Comparison of ENCODE assay signal across 10 cellular contexts in the genomic region with DNA sequence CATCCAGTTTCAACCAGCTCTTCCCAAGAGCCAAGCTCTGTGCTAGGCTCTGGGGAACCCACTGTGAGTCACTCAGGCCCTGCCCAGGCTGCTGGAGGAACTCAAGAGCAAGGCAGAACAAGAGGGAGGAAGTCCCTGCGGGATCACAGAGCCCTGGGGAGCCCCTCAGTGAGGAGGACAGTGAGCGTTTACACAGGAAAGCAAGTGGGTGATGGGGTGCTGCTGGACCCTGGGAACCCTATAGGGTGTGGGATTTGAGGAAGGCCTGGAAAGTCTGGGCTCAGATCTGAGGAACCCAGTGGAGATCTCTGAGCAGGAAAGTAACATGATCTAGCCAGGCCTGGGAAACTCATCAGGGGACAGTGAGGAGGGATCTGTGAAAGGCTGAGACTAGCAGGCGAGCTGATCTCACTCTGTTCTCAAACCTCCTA.
DNase-seq lines count a peak whose midpoint lies in the region; ATAC-seq and TF ChIP-seq lines count a peak whose summit lies in the region.
"Had no signal": no experiment of that assay in that cellular context is flagged by ENCODE, and none has a peak within 500 bp of the region (broad histone marks: within the 10 kb centered on the region; RNA-seq: fewer than 3 reads in every experiment).

No MANE protein-coding gene starts in this region.

- TF ChIP-seq CTCF in mammary epithelial cell (conservative IDR thresholded peaks at IDR 0.05 in 1 of 2, IDR thresholded peaks at IDR 0.05 in 1 of 2; ENCODE audit: extremely low read depth in 1 of 2, insufficient read depth in 1 of 2, low read depth in 1 of 2, low read length in 2 of 2): no peak
- TF ChIP-seq CTCF in lower lobe of right lung (IDR thresholded peaks at IDR 0.05): no peak
- TF ChIP-seq CTCF in suprapubic skin (IDR thresholded peaks at IDR 0.05): no peak

- no peak overlapping the region for H2AFZ ChIP-seq in mammary epithelial cell (ENCODE audit: low read depth, low read length)

- peak in 1 of 2 donors; percentile 27 for ATAC-seq in lower lobe of right lung

- in situ Hi-C loops in mammary epithelial cell (cut with MboI; ENCODE audit: low sequenced_read_pairs in 2 of 2): no loop called here

- H3K9me3 ChIP-seq in BLaER1 treated with 17β-estradiol and CSF1 and Interleukin-3, amounts not matched to agents 10 nM and 100 nM (replicated peaks in 1 of 11): no peaks in the 10 kb centered on the region
- H3K9me3 ChIP-seq in mammary epithelial cell (replicated peaks; ENCODE audit: insufficient read depth, low read length) (no peaks in the 10 kb centered on the region), lower lobe of right lung (no peaks in the 10 kb centered on the region), suprapubic skin (no peaks in the 10 kb centered on the region), MG63 (no peaks in the 10 kb centered on the region)

- H3K4me1 ChIP-seq in BLaER1 treated with 17β-estradiol and CSF1 and Interleukin-3, amounts not matched to agents 10 nM and 100 nM: peaks cover 57 to 85% (median 63%) of the 10 kb centered on the region in 10 experiments
- peaks cover 25% of the 10 kb centered on the region for H3K4me1 ChIP-seq in mammary epithelial cell (ENCODE audit: insufficient read depth, low read length)
- H3K4me1 ChIP-seq in lower lobe of right lung: peaks cover 59% of the 10 kb centered on the region
- peaks cover 23% of the 10 kb centered on the region for H3K4me1 ChIP-seq in suprapubic skin

- TF ChIP-seq POLR2A in suprapubic skin (IDR thresholded peaks at IDR 0.05): no peak

- CTCF ChIA-PET in mammary epithelial cell (lab: Charles Lee; ENCODE audit: low non-redundant PET): interaction anchor here (0.7 kb wide), 1 partner anchor 15 kb away, joined by 3 read pairs; no protein-coding TSS in a partner anchor

- WGBS in mammary epithelial cell (ENCODE audit: low coverage, missing lambda C conversion rate): 72% methylated on average over 3 of the region's 3 CpGs
- 70% methylated on average over 3 of the region's 3 CpGs for WGBS in suprapubic skin

- intact Hi-C loops in mammary epithelial cell (cut with micrococcal nuclease) (loop anchor here (5.0 kb wide), 2 partner anchors 38 to 47 kb away; no protein-coding TSS in a partner anchor), lower lobe of right lung (cut with DNase I) (no loop called here)

- no TSS peak for BruUV-seq in mammary epithelial cell (replicated peaks; lab: Mats Ljungman, UMichigan)

- 0 out of 22 replicates have a peak, but pooled peaks cover 0 to 9% (median 0%) of the 10 kb centered on the region in 11 experiments for H4K20me1 ChIP-seq in BLaER1 treated with 17β-estradiol and CSF1 and Interleukin-3, amounts not matched to agents 10 nM and 100 nM
- H4K20me1 ChIP-seq in mammary epithelial cell (ENCODE audit: insufficient read depth, low read length): no peaks in the 10 kb centered on the region

- dilution Hi-C loops in mammary epithelial cell (cut with HindIII; ENCODE audit: low sequenced_read_pairs): no loop called here

- peak overlapping the region; percentile 64 to 83 (median 71) for H3K4me2 ChIP-seq in BLaER1 treated with 17β-estradiol and CSF1 and Interleukin-3, amounts not matched to agents 10 nM and 100 nM
- H3K4me2 ChIP-seq in mammary epithelial cell (ENCODE audit: insufficient read depth, low read depth, low read length): peak overlapping the region; percentile 12

- peak; percentile 34 for DNase-seq in M059J (ENCODE audit: low read depth)
- DNase-seq in mammary epithelial cell: peak; percentile 40
- DNase-seq in lower lobe of right lung: peak; percentile 64
- DNase-seq in suprapubic skin (ENCODE audit: low spot score in 2 of 2): no peak
- no peak for DNase-seq in germinal center (ENCODE audit: low spot score)
- DNase-seq in MG63: no peak
- no peak for DNase-seq in globus pallidus (ENCODE audit: low spot score)
- DNase-seq: activated CD4-positive, alpha-beta memory T cell treated with anti-CD3 and anti-CD28 coated beads, Interleukin-2, amount 10 ng/mL, durations not matched to agents 7 days and 5 days; cerebellar nuclear complex had no signal

- H3K27ac ChIP-seq in BLaER1 treated with 17β-estradiol and CSF1 and Interleukin-3, amounts not matched to agents 10 nM and 100 nM: peak overlapping the region in 10 of 11 experiments; percentile 3 to 37 (median 20); a peak in 10 of 22 replicates
- H3K27ac ChIP-seq in mammary epithelial cell (ENCODE audit: insufficient read depth, low read depth, low read length): no peak overlapping the region
- H3K27ac ChIP-seq in lower lobe of right lung: no peak overlapping the region
- no peak overlapping the region for H3K27ac ChIP-seq in suprapubic skin

- H3K4me3 ChIP-seq in BLaER1 treated with 17β-estradiol and CSF1 and Interleukin-3, amounts not matched to agents 10 nM and 100 nM: 0 out of 20 replicates have a peak overlapping the region, but pooled peaks of 1 of the 10 experiments have one; percentile 13
- no peak overlapping the region for H3K4me3 ChIP-seq in mammary epithelial cell (replicated peaks in 1 of 3; ENCODE audit: insufficient read depth in 1 of 3, low read depth in 2 of 3, low read length in 3 of 3)
- H3K4me3 ChIP-seq in lower lobe of right lung: no peak overlapping the region
- H3K4me3 ChIP-seq in suprapubic skin: no peak overlapping the region
- no peak overlapping the region for H3K4me3 ChIP-seq in MG63

- no peaks in the 10 kb centered on the region for H3K36me3 ChIP-seq in BLaER1 treated with 17β-estradiol and CSF1 and Interleukin-3, amounts not matched to agents 10 nM and 100 nM
- peaks cover 7% of the 10 kb centered on the region for H3K36me3 ChIP-seq in mammary epithelial cell (ENCODE audit: insufficient read depth, low read length)
- H3K36me3 ChIP-seq in lower lobe of right lung: no peaks in the 10 kb centered on the region
- no peaks in the 10 kb centered on the region for H3K36me3 ChIP-seq in suprapubic skin
- H3K36me3 ChIP-seq in MG63: no peaks in the 10 kb centered on the region; the same call in 1 of the 2 replicates

- peaks cover 88% of the 10 kb centered on the region for H3K79me2 ChIP-seq in mammary epithelial cell (ENCODE audit: insufficient read depth, low read length)

- H3K27me3 ChIP-seq in BLaER1 treated with 17β-estradiol and CSF1 and Interleukin-3, amounts not matched to agents 10 nM and 100 nM: no peaks in the 10 kb centered on the region
- H3K27me3 ChIP-seq in mammary epithelial cell (ENCODE audit: insufficient read depth, low read length): no peaks in the 10 kb centered on the region
- no peaks in the 10 kb centered on the region for H3K27me3 ChIP-seq in lower lobe of right lung (ENCODE audit: low read depth)
- H3K27me3 ChIP-seq in suprapubic skin: no peaks in the 10 kb centered on the region
- no peaks in the 10 kb centered on the region for H3K27me3 ChIP-seq in MG63

- peak overlapping the region in 7 of 11 experiments; percentile 4 to 38 (median 25); a peak in 8 of 22 replicates for H3K9ac ChIP-seq in BLaER1 treated with 17β-estradiol and CSF1 and Interleukin-3, amounts not matched to agents 10 nM and 100 nM
- no peak overlapping the region for H3K9ac ChIP-seq in mammary epithelial cell (ENCODE audit: insufficient read depth, low read length)

- no peak for TF ChIP-seq EP300 in suprapubic skin (IDR thresholded peaks at IDR 0.05)

Comparison
In these comparisons a context has a peak if more than half of its experiments do, and no peak if none do; other contexts are left out.
1. H3K27ac ChIP-seq: peak in BLaER1 treated with 17β-estradiol and CSF1 and Interleukin-3, amounts not matched to agents 10 nM and 100 nM (10 of 11); none in mammary epithelial cell (single experiment), lower lobe of right lung (single experiment) and suprapubic skin (single experiment).
2. DNase-seq: peak in M059J (single experiment), mammary epithelial cell (single experiment) and lower lobe of right lung (single experiment); none in suprapubic skin (0 of 2), germinal center (single experiment), MG63 (single experiment) and globus pallidus (single experiment).